9 cellular contexts compared by ENCODE assay signal in the genomic region with DNA sequence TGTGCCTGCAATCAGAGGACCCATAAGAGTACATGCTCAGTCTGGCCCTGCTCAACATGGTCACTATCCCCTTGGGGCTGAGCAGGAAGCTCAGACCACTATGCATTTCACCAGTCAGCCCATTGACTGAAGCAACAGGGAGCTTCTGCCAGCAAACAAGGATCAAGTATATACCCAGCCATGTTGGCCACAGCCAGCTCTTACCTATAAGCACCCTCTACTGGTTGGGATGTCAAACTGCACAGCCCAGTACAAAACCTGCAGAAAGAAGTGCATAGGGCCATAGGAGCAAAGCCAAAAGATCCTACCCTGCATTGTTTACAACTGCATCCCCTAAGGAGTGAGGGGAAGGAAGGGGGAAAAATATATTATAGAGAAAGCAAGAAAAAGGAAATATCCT.
DNase-seq lines count a peak whose midpoint lies in the region; ATAC-seq and TF ChIP-seq lines count a peak whose summit lies in the region.
"Had no signal": no experiment of that assay in that cellular context is flagged by ENCODE, and none has a peak within 500 bp of the region (broad histone marks: within the 10 kb centered on the region; RNA-seq: fewer than 3 reads in every experiment).

No MANE protein-coding gene starts in this region.

- H3K27me3 ChIP-seq in NT2/D1 (ENCODE audit: insufficient read depth, insufficient read length) = no peaks in the 10 kb centered on the region

- H3K4me3 ChIP-seq in NT2/D1 (ENCODE audit: insufficient read length, low read depth) (no peak overlapping the region), fibroblast of pulmonary artery (replicated peaks; ENCODE audit: low read depth, low read length) (no peak overlapping the region)

- H3K9ac ChIP-seq in NT2/D1 (ENCODE audit: insufficient read length, low read depth) = no peak overlapping the region

- H3K4me1 ChIP-seq in NT2/D1 (ENCODE audit: insufficient read depth, insufficient read length) = no peaks in the 10 kb centered on the region

- H3K9me3 ChIP-seq in NT2/D1 (ENCODE audit: insufficient read depth, low read length) = peaks cover 10% of the 10 kb centered on the region; the same call in 1 of the 2 replicates

- no peaks in the 10 kb centered on the region for H3K36me3 ChIP-seq in NT2/D1 (ENCODE audit: insufficient read depth, insufficient read length, low read length)

- peak; percentile 56 for TF ChIP-seq CTCF in fibroblast of pulmonary artery (IDR thresholded peaks at IDR 0.05; ENCODE audit: low read length, missing control alignments)

- intact Hi-C loops in Right ventricle myocardium superior (cut with DNase I) = no loop called here

- DNase-seq in stimulated activated CD4-positive, alpha-beta T cell treated with anti-CD3 and anti-CD28 coated beads, Interleukin-15, amount 100 ng/mL, for 24 hours = peak; percentile 19
- no peak for DNase-seq in stimulated activated CD4-positive, alpha-beta T cell treated with anti-CD3 and anti-CD28 coated beads, Interleukin-12 subunit alpha, Interleukin-12 subunit beta, amount 100 ng/mL, for 4 hours
- peak; percentile 23 for DNase-seq in NT2/D1 (ENCODE audit: low read depth, low spot score)
- peak; percentile 42 for DNase-seq in fibroblast of pulmonary artery (ENCODE audit: low read depth)
- DNase-seq in D341Med (ENCODE audit: low spot score) = no peak
- no peak for DNase-seq in Right ventricle myocardium superior
- DNase-seq: NCI-H2107 had no signal

- ATAC-seq in HG03196 (IDR thresholded peaks at IDR 0.05; ENCODE audit: unreplicated experiment) = no peak
- ATAC-seq in GM19324 (IDR thresholded peaks at IDR 0.05; ENCODE audit: low FRiP score, unreplicated experiment) = no peak
- ATAC-seq in Right ventricle myocardium superior (ENCODE audit: poor library complexity) = no peak

Comparison
In these comparisons a context has a peak if more than half of its experiments do, and no peak if none do; other contexts are left out.
1. DNase-seq: peak in stimulated activated CD4-positive, alpha-beta T cell treated with anti-CD3 and anti-CD28 coated beads, Interleukin-15, amount 100 ng/mL, for 24 hours (single experiment), NT2/D1 (single experiment) and fibroblast of pulmonary artery (single experiment); none in stimulated activated CD4-positive, alpha-beta T cell treated with anti-CD3 and anti-CD28 coated beads, Interleukin-12 subunit alpha, Interleukin-12 subunit beta, amount 100 ng/mL, for 4 hours (single experiment), D341Med (single experiment) and Right ventricle myocardium superior (single experiment).